ENCODE assay signal across 8 cellular contexts in genomic region chr6:136989591-136990578, GRCh38. TPM values are rescaled to one million over a fixed set of nuclear protein-coding genes. Genes with fewer than 3 reads are reported as not detected.
DNase-seq lines count a peak whose midpoint lies in the region; ATAC-seq and TF ChIP-seq lines count a peak whose summit lies in the region.

No MANE protein-coding gene starts in this region.

- H3K4me3 ChIP-seq in heart right ventricle, result peak overlapping the region; percentile 12 to 68 (median 55)
- H3K4me3 ChIP-seq in rectal smooth muscle tissue (ENCODE audit: low read length), result peak overlapping the region; percentile 53

- H3K36me3 ChIP-seq in heart right ventricle, result no peaks in the 10 kb centered on the region
- no peaks in the 10 kb centered on the region for H3K36me3 ChIP-seq in rectal smooth muscle tissue (ENCODE audit: control insufficient read depth, insufficient read depth, low read length)

- no peaks in the 10 kb centered on the region for H3K9me3 ChIP-seq in heart right ventricle

- TF ChIP-seq CTCF in heart right ventricle (IDR thresholded peaks at IDR 0.05), result peak in 1 of 9 donors; percentile 20

- peaks cover 0 to 18% (median 5%) of the 10 kb centered on the region in 9 donors for H3K4me1 ChIP-seq in heart right ventricle
- H3K4me1 ChIP-seq in rectal smooth muscle tissue (ENCODE audit: control insufficient read depth, insufficient read depth, low read length), result no peaks in the 10 kb centered on the region

- in situ Hi-C loops in SK-MEL-5 (cut with HindIII; ENCODE audit: low pct_unique_long_range_greater_than_20kb, low sequenced_read_pairs), result no loop called here

- intact Hi-C loops in heart right ventricle (cut with DNase I), result no loop called here

- WGBS in heart right ventricle, 2 donors, result 3 to 4% methylated on average over 44 of the region's 44 CpGs

- DNase-seq in Daoy (ENCODE audit: low read depth) (peak; percentile 52), SK-MEL-5 (ENCODE audit: low read depth, low spot score) (peak; percentile 44), heart right ventricle (peak; percentile 36 to 38), NCI-H510A (lab: John Stamatoyannopoulos, UW) (no peak), amniotic stem cell (lab: John Stamatoyannopoulos, UW) (no peak)

- peaks cover 0 to 64% (median 11%) of the 10 kb centered on the region in 7 donors for H3K27me3 ChIP-seq in heart right ventricle
- peaks cover 12% of the 10 kb centered on the region for H3K27me3 ChIP-seq in rectal smooth muscle tissue (ENCODE audit: control insufficient read depth, insufficient read depth, low read length)

- no peak overlapping the region for H3K9ac ChIP-seq in rectal smooth muscle tissue (ENCODE audit: low read length)

- ATAC-seq in heart right ventricle (peak; percentile 84 to 96 (median 94)), GM21576 (IDR thresholded peaks at IDR 0.05; ENCODE audit: unreplicated experiment) (no peak), GM18873 (IDR thresholded peaks at IDR 0.05; ENCODE audit: low FRiP score, unreplicated experiment) (no peak)

- peak overlapping the region in 7 of 10 donors; percentile 25 to 73 (median 41) for H3K27ac ChIP-seq in heart right ventricle
- H3K27ac ChIP-seq in rectal smooth muscle tissue (ENCODE audit: low read depth, low read length), result no peak overlapping the region

RNA-seq across cellular contexts. Expression of gene IL20RA, which starts 54.9 kb away (rescaled TPM):
- total RNA-seq in Daoy (2014; rRNA removed; shearing (Covaris generic)), result 0.27 and 0.57 TPM in 2 replicates
- total RNA-seq in SK-MEL-5 (2014; rRNA removed; shearing (Covaris generic)), result not detected in 2 replicates
- polyA plus RNA-seq in SK-MEL-5 (2015; cell fraction: cytosol; rRNA removed), result not detected in 2 replicates
- not detected in 2 replicates for polyA plus RNA-seq in SK-MEL-5 (2015; cell fraction: nucleus; rRNA removed)
- total RNA-seq in heart right ventricle, result 10 to 100 TPM in 1 of 10 donors, 1 to 10 TPM in 8, under 1 TPM in 1; 0.42 to 15.4 (median 2.2) TPM
- 1 to 10 TPM in 1 of 2 donors, under 1 TPM in 1; 0.28 to 1.8 TPM for polyA plus RNA-seq in heart right ventricle

Comparison
In these comparisons a context has a peak if more than half of its experiments do, and no peak if none do; other contexts are left out.
1. DNase-seq: peak in Daoy (single experiment), SK-MEL-5 (single experiment) and heart right ventricle (2 of 2); none in NCI-H510A (single experiment) and amniotic stem cell (single experiment).
2. ATAC-seq: peak in heart right ventricle (8 of 8); none in GM21576 (single experiment) and GM18873 (single experiment).